Comparison of ENCODE assay signal across 8 cellular contexts in the genomic region with DNA sequence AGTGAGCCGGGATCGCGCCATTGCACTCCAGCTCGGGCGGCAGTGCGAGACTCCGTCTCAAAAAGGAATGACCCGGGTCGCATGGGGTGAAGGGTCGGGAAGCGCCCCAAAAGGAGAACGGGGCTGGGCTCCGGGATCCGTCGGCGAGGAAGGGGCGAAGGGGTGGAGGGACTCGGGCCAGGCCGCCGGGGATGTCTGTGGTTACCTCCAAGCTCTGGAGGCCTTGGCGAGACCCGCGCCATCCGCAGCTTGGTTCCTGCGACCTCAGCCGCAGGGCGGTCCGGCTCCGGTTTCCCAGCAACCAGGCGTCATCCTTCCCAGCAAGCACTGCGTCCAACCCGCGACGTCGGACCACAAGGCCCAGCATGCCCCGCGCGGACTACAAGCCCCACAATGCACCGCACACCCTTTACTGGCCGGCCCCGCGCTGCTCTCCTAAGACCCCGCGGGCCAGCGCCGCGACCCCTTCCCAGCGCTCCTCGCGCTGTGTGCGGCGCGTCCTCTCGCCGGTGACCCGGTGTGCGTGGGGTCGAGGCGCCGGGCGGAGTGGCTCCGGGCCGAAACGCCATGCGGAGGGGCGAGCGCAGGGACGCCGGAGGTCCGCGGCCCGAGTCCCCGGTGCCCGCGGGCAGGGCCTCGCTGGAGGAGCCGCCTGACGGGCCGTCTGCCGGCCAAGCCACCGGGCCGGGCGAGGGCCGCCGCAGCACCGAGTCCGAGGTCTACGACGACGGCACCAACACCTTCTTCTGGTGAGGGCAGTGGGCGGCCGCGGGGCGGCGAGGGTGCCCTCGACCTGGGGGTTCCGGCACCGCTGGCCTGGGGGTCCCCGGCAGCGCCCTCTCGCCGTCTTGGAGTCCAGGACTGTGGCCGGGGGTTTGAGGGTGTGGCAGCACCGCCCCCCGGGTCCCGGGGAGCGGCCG. TPM values are rescaled to one million over a fixed set of nuclear protein-coding genes. Genes with fewer than 3 reads are reported as not detected.
DNase-seq lines count a peak whose midpoint lies in the region; ATAC-seq and TF ChIP-seq lines count a peak whose summit lies in the region.

Gene PTDSS2, plus strand, starts transcription at position 391 of the 920 bp plus-strand sequence. Its CDS starts 177 bp downstream, at position 568.

- H2AFZ ChIP-seq in SU-DHL-6 (ENCODE audit: low read depth, low read length, severe bottlenecking): peak within 1 kb of the TSS; percentile 64
- H2AFZ ChIP-seq in trophoblast cell (ENCODE audit: insufficient read depth, low read length, poor library complexity): peak within 1 kb of the TSS; percentile 92

- H3K4me2 ChIP-seq in SU-DHL-6 (ENCODE audit: low read depth, low read length, poor library complexity, severe bottlenecking) (peak within 1 kb of the TSS; percentile 61), trophoblast cell (ENCODE audit: low read length) (peak within 1 kb of the TSS; percentile 87)

- H3K14ac ChIP-seq in trophoblast cell (ENCODE audit: low read length): peak within 1 kb of the TSS; percentile 81

- in situ Hi-C loops in transverse colon (cut with MboI; ENCODE audit: low pct_ligation_motif_present in 1 of 4, low pct_unique_long_range_greater_than_20kb in 1 of 4, low sequenced_read_pairs in 3 of 4): loop anchor here in 1 of 4 donors (10.0 kb wide), 1 partner anchor 45 kb away; no protein-coding TSS in a partner anchor

- TF ChIP-seq POLR2A in GM10847 (IDR thresholded peaks at IDR 0.05; ENCODE audit: extremely low read depth, insufficient read length): peak; percentile 71
- peak; percentile 75 for TF ChIP-seq POLR2A in transverse colon (IDR thresholded peaks at IDR 0.05)

- peak within 1 kb of the TSS; percentile 83 for H3K9ac ChIP-seq in SU-DHL-6 (ENCODE audit: low read length)
- peak within 1 kb of the TSS; percentile 88 for H3K9ac ChIP-seq in trophoblast cell (ENCODE audit: low read length)

- H3K27me3 ChIP-seq in SU-DHL-6 (ENCODE audit: low read length) (no peaks in the 10 kb centered on the region), cardiac muscle cell (no peaks in the 10 kb centered on the region), trophoblast cell (ENCODE audit: insufficient read depth, low read length) (no peaks in the 10 kb centered on the region), transverse colon (no peaks in the 10 kb centered on the region)

- peak; percentile 85 for ATAC-seq in HG02678 (IDR thresholded peaks at IDR 0.05; ENCODE audit: unreplicated experiment)
- ATAC-seq in activated naive CD8-positive, alpha-beta T cell treated with anti-CD3 and anti-CD28 coated beads, Interleukin-2, amount 10 ng/mL, durations not matched to agents 7 days and 5 days (ENCODE audit: low read depth): peak; percentile 66

- no peak within 1 kb of the TSS for H3K23ac ChIP-seq in trophoblast cell (ENCODE audit: low read length)

- H2BK120ac ChIP-seq in trophoblast cell (ENCODE audit: insufficient read depth, low read length, poor library complexity): peak within 1 kb of the TSS; percentile 80

- TF ChIP-seq EP300 in transverse colon (IDR thresholded peaks at IDR 0.05; ENCODE audit: low read depth): no peak

- WGBS in trophoblast cell (ENCODE audit: extremely low coverage, insufficient coverage, insufficient read length): no CpG with 5 or more reads among the region's 108 CpGs
- WGBS in transverse colon (ENCODE audit: low coverage in 1 of 2), 2 donors: 1% methylated on average over 59 of the region's 108 CpGs; no CpG with 5 or more reads in 1 of the 2 donors

- H3K18ac ChIP-seq in trophoblast cell (ENCODE audit: low read length): peak within 1 kb of the TSS; percentile 89

- POLR2A ChIA-PET in activated naive CD8-positive, alpha-beta T cell treated with anti-CD3 and anti-CD28 coated beads, Interleukin-2, amount 10 ng/mL, durations not matched to agents 7 days and 5 days (lab: Charles Lee): interaction anchor here (0.6 to 6.5 kb wide), 16 partner anchors 9 to 243 kb away, joined by 3 to 118 read pairs (median 6); partner anchors contain the start of genes ANO9, BET1L, IFITM2 and RIC8A

- no peaks in the 10 kb centered on the region for H4K20me1 ChIP-seq in SU-DHL-6 (ENCODE audit: low read depth, low read length)

- H3K4me3 Mint-ChIP-seq in activated naive CD8-positive, alpha-beta T cell treated with anti-CD3 and anti-CD28 coated beads, Interleukin-2, amount 10 ng/mL, durations not matched to agents 7 days and 5 days: peak within 1 kb of the TSS; percentile 96

- H3K79me2 ChIP-seq in SU-DHL-6 (ENCODE audit: insufficient read depth, low read length) (peaks cover 14% of the 10 kb centered on the region), trophoblast cell (ENCODE audit: control insufficient read depth, insufficient read depth, low read length, poor library complexity) (peaks cover 15% of the 10 kb centered on the region)

- peaks cover 21% of the 10 kb centered on the region for H3K4me1 Mint-ChIP-seq in activated naive CD8-positive, alpha-beta T cell treated with anti-CD3 and anti-CD28 coated beads, Interleukin-2, amount 10 ng/mL, durations not matched to agents 7 days and 5 days

- peaks cover 20% of the 10 kb centered on the region for H3F3A ChIP-seq in SU-DHL-6 (ENCODE audit: insufficient read depth)

- H2BK5ac ChIP-seq in trophoblast cell (ENCODE audit: low read depth, low read length, poor library complexity): peak within 1 kb of the TSS; percentile 78

- H3K4me1 ChIP-seq in cardiac muscle cell (ENCODE audit: low read depth) (peaks cover 18% of the 10 kb centered on the region), trophoblast cell (ENCODE audit: control insufficient read depth in 1 of 2, insufficient read depth in 2 of 2, low read length in 2 of 2) (peaks cover 21 to 26% of the 10 kb centered on the region in 2 experiments), transverse colon (peaks cover 19 to 51% (median 35%) of the 10 kb centered on the region in 4 donors)

- H2BK12ac ChIP-seq in trophoblast cell (ENCODE audit: low read length): peak within 1 kb of the TSS; percentile 26

- peak within 1 kb of the TSS; percentile 88 for H4K91ac ChIP-seq in trophoblast cell (ENCODE audit: low read depth, low read length)

- H4K12ac ChIP-seq in trophoblast cell (ENCODE audit: low read depth, low read length): peak within 1 kb of the TSS; percentile 83

- H3K4me3 ChIP-seq in SU-DHL-6 (ENCODE audit: insufficient read depth, low read length, poor library complexity, severe bottlenecking) (peak within 1 kb of the TSS; percentile 76), cardiac muscle cell (peak within 1 kb of the TSS; percentile 91), trophoblast cell (ENCODE audit: low read depth, low read length) (peak within 1 kb of the TSS; percentile 93), transverse colon (peak within 1 kb of the TSS; percentile 76 to 99 (median 94))

- H3K9me3 ChIP-seq in SU-DHL-6 (ENCODE audit: insufficient read depth, low read length) (no peaks in the 10 kb centered on the region), cardiac muscle cell (ENCODE audit: low read depth) (no peaks in the 10 kb centered on the region), trophoblast cell (ENCODE audit: insufficient read depth, low read depth, low read length) (peaks cover 3% of the 10 kb centered on the region), transverse colon (no peaks in the 10 kb centered on the region)

- no peak for TF ChIP-seq CTCF in SU-DHL-6 (IDR thresholded peaks at IDR 0.05; ENCODE audit: insufficient read depth, low read length, poor library complexity, severe bottlenecking)
- no peak for TF ChIP-seq CTCF in cardiac muscle cell (IDR thresholded peaks at IDR 0.05; ENCODE audit: low read depth, low read length)
- no peak for TF ChIP-seq CTCF in transverse colon (IDR thresholded peaks at IDR 0.05)

- H3K36me3 ChIP-seq in SU-DHL-6 (ENCODE audit: low read length) (no peaks in the 10 kb centered on the region), cardiac muscle cell (no peaks in the 10 kb centered on the region), trophoblast cell (ENCODE audit: control insufficient read depth in 1 of 2, insufficient read depth in 2 of 2, low read length in 2 of 2) (peaks cover 19 to 26% of the 10 kb centered on the region in 2 experiments), transverse colon (no peaks in the 10 kb centered on the region)

- peak within 1 kb of the TSS; percentile 69 for H2AK5ac ChIP-seq in trophoblast cell (ENCODE audit: low read length)

- H3K27me3 Mint-ChIP-seq in activated naive CD8-positive, alpha-beta T cell treated with anti-CD3 and anti-CD28 coated beads, Interleukin-2, amount 10 ng/mL, durations not matched to agents 7 days and 5 days: no peaks in the 10 kb centered on the region

- H3K36me3 Mint-ChIP-seq in activated naive CD8-positive, alpha-beta T cell treated with anti-CD3 and anti-CD28 coated beads, Interleukin-2, amount 10 ng/mL, durations not matched to agents 7 days and 5 days: peaks cover 7% of the 10 kb centered on the region

- intact Hi-C loops in transverse colon (cut with DNase I; ENCODE audit: low total_unique reads): loop anchor here (10.0 kb wide), 2 partner anchors 55 to 75 kb away; partner anchors contain the start of gene RNH1

- H4K8ac ChIP-seq in trophoblast cell (ENCODE audit: low read depth, low read length): peak within 1 kb of the TSS; percentile 96

- H3K27ac Mint-ChIP-seq in activated naive CD8-positive, alpha-beta T cell treated with anti-CD3 and anti-CD28 coated beads, Interleukin-2, amount 10 ng/mL, durations not matched to agents 7 days and 5 days: peak within 1 kb of the TSS; percentile 98

- no peaks in the 10 kb centered on the region for H3K9me2 ChIP-seq in SU-DHL-6 (replicated peaks; ENCODE audit: insufficient read depth, low read length)

- H3K27ac ChIP-seq in SU-DHL-6 (ENCODE audit: low read depth, low read length) (peak within 1 kb of the TSS; percentile 8; the same call in 1 of the 2 replicates), cardiac muscle cell (peak within 1 kb of the TSS; percentile 89), trophoblast cell (ENCODE audit: low read depth, low read length) (peak within 1 kb of the TSS; percentile 45), transverse colon (peak within 1 kb of the TSS; percentile 92 to 98 (median 95))

- peaks cover 18% of the 10 kb centered on the region for H3K79me1 ChIP-seq in trophoblast cell (ENCODE audit: low read length)

- peak within 1 kb of the TSS; percentile 70 for H3K4ac ChIP-seq in trophoblast cell (ENCODE audit: low read depth, low read length)

- peak; percentile 90 for DNase-seq in NCI-H128 (lab: John Stamatoyannopoulos, UW; ENCODE audit: unreplicated experiment)
- peak; percentile 94 for DNase-seq in activated naive CD8-positive, alpha-beta T cell treated with anti-CD3 and anti-CD28 coated beads, Interleukin-2, amount 10 ng/mL, durations not matched to agents 7 days and 5 days
- DNase-seq in cardiac muscle cell (ENCODE audit: low read depth in 1 of 2, low spot score in 1 of 2): peak; percentile 97 to 98
- peak; percentile 96 for DNase-seq in trophoblast cell
- peak; percentile 97 for DNase-seq in transverse colon

- H3K9me3 Mint-ChIP-seq in activated naive CD8-positive, alpha-beta T cell treated with anti-CD3 and anti-CD28 coated beads, Interleukin-2, amount 10 ng/mL, durations not matched to agents 7 days and 5 days: no peaks in the 10 kb centered on the region

RNA-seq across cellular contexts. Expression of gene PTDSS2, which starts in this region (rescaled TPM):
- total RNA-seq in activated naive CD8-positive, alpha-beta T cell treated with anti-CD3 and anti-CD28 coated beads, Interleukin-2, amount 10 ng/mL, durations not matched to agents 7 days and 5 days: 10 to 100 TPM; 27.6 to 27.8 TPM
- total RNA-seq in cardiac muscle cell: 178 and 202 TPM in 2 replicates
- polyA plus RNA-seq in cardiac muscle cell: 69.6 and 83.1 TPM in 2 replicates
- 27.0 and 28.6 TPM in 2 replicates for polyA plus RNA-seq in trophoblast cell (2013)
- 100 to 1,000 TPM in 2 of 4 donors, 10 to 100 TPM in 2; 28.5 to 264 (median 76.0) TPM for total RNA-seq in transverse colon

Comparison
In these comparisons a context has a peak if more than half of its experiments do, and no peak if none do; other contexts are left out.
1. Peak in every context shown above with its lines: DNase-seq, ATAC-seq, H3K4me3 ChIP-seq and H3K27ac ChIP-seq.
2. H3K27ac ChIP-seq: peak in every context shown above with its lines; median percentile 95 in transverse colon; 89 in cardiac muscle cell; 45 in trophoblast cell; 8 in SU-DHL-6.